ENCODE assay signal across 9 cellular contexts in the genomic region with DNA sequence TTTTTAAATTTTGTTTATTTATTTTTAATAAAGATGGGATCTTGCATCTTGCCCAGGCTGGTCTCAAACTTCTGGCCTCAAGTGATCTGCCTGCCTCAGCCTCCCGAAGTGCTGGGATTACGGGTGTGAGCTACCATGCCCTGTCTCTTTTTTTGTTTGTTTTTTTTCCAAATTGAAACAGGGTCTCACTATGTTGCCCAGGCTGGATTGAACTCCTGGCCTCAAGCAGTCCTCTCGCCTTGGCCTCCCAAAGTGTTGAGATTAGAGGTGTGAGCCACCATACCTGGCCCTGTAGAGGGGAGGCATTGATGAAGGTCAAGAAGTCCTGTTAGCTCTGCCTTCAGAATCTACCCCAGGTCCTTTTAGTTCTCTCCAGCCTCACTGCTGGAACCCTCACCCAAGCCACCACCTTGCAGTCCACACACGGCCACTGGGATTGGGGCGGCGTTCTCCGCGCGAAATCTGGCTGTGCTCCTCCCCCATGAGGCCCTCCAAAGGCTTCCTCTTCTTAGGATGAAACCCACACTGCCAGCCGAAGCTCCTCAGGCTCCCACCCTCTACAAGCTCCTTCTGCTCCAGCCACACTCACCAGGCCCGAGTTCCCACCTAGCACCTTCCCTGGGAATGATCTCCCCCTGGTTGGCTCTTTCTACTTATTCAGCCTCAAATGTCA. TPM values are rescaled to one million over a fixed set of nuclear protein-coding genes. Genes with fewer than 3 reads are reported as not detected.
DNase-seq lines count a peak whose midpoint lies in the region; ATAC-seq, FAIRE-seq and TF ChIP-seq lines count a peak whose summit lies in the region.
"Had no signal": no experiment of that assay in that cellular context is flagged by ENCODE, and none has a peak within 500 bp of the region (broad histone marks: within the 10 kb centered on the region; RNA-seq: fewer than 3 reads in every experiment).

No MANE protein-coding gene starts in this region.

- H3K4me1 ChIP-seq in colonic mucosa (peaks cover 33% of the 10 kb centered on the region), transverse colon (peaks cover 61 to 97% (median 95%) of the 10 kb centered on the region in 4 donors)

- no peak for ATAC-seq in activated CD8-positive, alpha-beta T cell treated with anti-CD3 and anti-CD28 coated beads, Interleukin-2, amount 10 ng/mL, durations not matched to agents 7 days and 5 days
- ATAC-seq in activated CD8-positive, alpha-beta T cell treated with anti-CD3 and anti-CD28 coated beads for 36 hours, result no peak
- no peak for ATAC-seq in HG03439 (IDR thresholded peaks at IDR 0.05; ENCODE audit: unreplicated experiment)
- ATAC-seq: esophagus mucosa had no signal

- peak overlapping the region; percentile 58 to 77 for H3K9ac ChIP-seq in colonic mucosa (ENCODE audit: low read depth in 2 of 2, low read length in 2 of 2)

- no peak for TF ChIP-seq EP300 in transverse colon (IDR thresholded peaks at IDR 0.05; ENCODE audit: low read depth)

- peaks cover 57% of the 10 kb centered on the region for H3K36me3 Mint-ChIP-seq in activated CD8-positive, alpha-beta T cell treated with anti-CD3 and anti-CD28 coated beads, Interleukin-2, amount 10 ng/mL, durations not matched to agents 7 days and 5 days (ENCODE audit: low read depth)
- peaks cover 22% of the 10 kb centered on the region for H3K36me3 Mint-ChIP-seq in activated CD8-positive, alpha-beta T cell treated with anti-CD3 and anti-CD28 coated beads for 36 hours (ENCODE audit: low read depth)
- H3K36me3 Mint-ChIP-seq in mesothelial cell of epicardium, result peaks cover 17% of the 10 kb centered on the region

- H3K4me1 Mint-ChIP-seq in activated CD8-positive, alpha-beta T cell treated with anti-CD3 and anti-CD28 coated beads, Interleukin-2, amount 10 ng/mL, durations not matched to agents 7 days and 5 days (ENCODE audit: low read depth), result peaks cover 99% of the 10 kb centered on the region
- H3K4me1 Mint-ChIP-seq in activated CD8-positive, alpha-beta T cell treated with anti-CD3 and anti-CD28 coated beads for 36 hours (ENCODE audit: low read depth), result peaks cover 70% of the 10 kb centered on the region
- peaks cover 59% of the 10 kb centered on the region for H3K4me1 Mint-ChIP-seq in mesothelial cell of epicardium

- CTCF ChIA-PET in activated CD8-positive, alpha-beta T cell treated with anti-CD3 and anti-CD28 coated beads, Interleukin-2, amount 10 ng/mL, durations not matched to agents 7 days and 5 days (lab: Charles Lee), result interaction anchor here (1.4 to 1.6 kb wide), 3 partner anchors 11 to 280 kb away, joined by 3 to 5 read pairs (median 3); a partner anchor contains a TSS
- CTCF ChIA-PET in activated CD8-positive, alpha-beta T cell treated with anti-CD3 and anti-CD28 coated beads for 36 hours (lab: Charles Lee), result interaction anchor here (1.9 kb wide), 1 partner anchor 47 kb away, joined by 8 read pairs; no protein-coding TSS in a partner anchor

- H3K9me3 ChIP-seq in colonic mucosa (no peaks in the 10 kb centered on the region), transverse colon (no peaks in the 10 kb centered on the region)

- TF ChIP-seq POLR2A in transverse colon (IDR thresholded peaks at IDR 0.05), result no peak

- H3K4me3 Mint-ChIP-seq in activated CD8-positive, alpha-beta T cell treated with anti-CD3 and anti-CD28 coated beads, Interleukin-2, amount 10 ng/mL, durations not matched to agents 7 days and 5 days, result no peak overlapping the region
- no peak overlapping the region for H3K4me3 Mint-ChIP-seq in activated CD8-positive, alpha-beta T cell treated with anti-CD3 and anti-CD28 coated beads for 36 hours
- no peak overlapping the region for H3K4me3 Mint-ChIP-seq in mesothelial cell of epicardium

- intact Hi-C loops in activated CD8-positive, alpha-beta T cell treated with anti-CD3 and anti-CD28 coated beads for 36 hours (cut with micrococcal nuclease), result no loop called here
- intact Hi-C loops in colonic mucosa (cut with DNase I), result loop anchor here (5.0 kb wide), 1 partner anchor 35 kb away; a partner anchor contains a TSS
- intact Hi-C loops in transverse colon (cut with DNase I; ENCODE audit: low total_unique reads), result no loop called here

- 95% methylated on average over 4 to 11 of the region's 11 CpGs for WGBS in transverse colon (ENCODE audit: low coverage in 1 of 2), 2 donors

- H3K9me3 Mint-ChIP-seq in activated CD8-positive, alpha-beta T cell treated with anti-CD3 and anti-CD28 coated beads, Interleukin-2, amount 10 ng/mL, durations not matched to agents 7 days and 5 days (ENCODE audit: insufficient read depth), result no peaks in the 10 kb centered on the region
- no peaks in the 10 kb centered on the region for H3K9me3 Mint-ChIP-seq in activated CD8-positive, alpha-beta T cell treated with anti-CD3 and anti-CD28 coated beads for 36 hours
- H3K9me3 Mint-ChIP-seq in mesothelial cell of epicardium, result peaks cover 1% of the 10 kb centered on the region

- H3K27ac Mint-ChIP-seq in activated CD8-positive, alpha-beta T cell treated with anti-CD3 and anti-CD28 coated beads, Interleukin-2, amount 10 ng/mL, durations not matched to agents 7 days and 5 days, result peak overlapping the region; percentile 79
- no peak overlapping the region for H3K27ac Mint-ChIP-seq in activated CD8-positive, alpha-beta T cell treated with anti-CD3 and anti-CD28 coated beads for 36 hours
- peak overlapping the region; percentile 100 for H3K27ac Mint-ChIP-seq in mesothelial cell of epicardium

- TF ChIP-seq CTCF in activated CD8-positive, alpha-beta T cell treated with anti-CD3 and anti-CD28 coated beads for 36 hours (IDR thresholded peaks at IDR 0.05), result no peak
- TF ChIP-seq CTCF in colonic mucosa (IDR thresholded peaks at IDR 0.05) (no peak), mesothelial cell of epicardium (IDR thresholded peaks at IDR 0.05; ENCODE audit: unreplicated experiment) (no peak), transverse colon (IDR thresholded peaks at IDR 0.05) (no peak)

- no peaks in the 10 kb centered on the region for H3K36me3 ChIP-seq in colonic mucosa
- H3K36me3 ChIP-seq in transverse colon, result no peaks in the 10 kb centered on the region

- POLR2A ChIA-PET in activated CD8-positive, alpha-beta T cell treated with anti-CD3 and anti-CD28 coated beads, Interleukin-2, amount 10 ng/mL, durations not matched to agents 7 days and 5 days (lab: Charles Lee), result interaction anchor here (0.8 to 1.1 kb wide), 3 partner anchors 8 to 26 kb away, joined by 3 read pairs; no protein-coding TSS in a partner anchor
- POLR2A ChIA-PET in activated CD8-positive, alpha-beta T cell treated with anti-CD3 and anti-CD28 coated beads for 36 hours (lab: Charles Lee), result interaction anchor here (2.5 kb wide), 1 partner anchor 26 kb away, joined by 7 read pairs; no protein-coding TSS in a partner anchor

- in situ Hi-C loops in transverse colon (cut with MboI; ENCODE audit: low pct_ligation_motif_present in 1 of 4, low pct_unique_long_range_greater_than_20kb in 1 of 4, low sequenced_read_pairs in 3 of 4), result no loop called here

- no peak for FAIRE-seq in frontal cortex (lab: Jason Lieb, UNC)

- no peaks in the 10 kb centered on the region for H3K27me3 ChIP-seq in colonic mucosa
- no peaks in the 10 kb centered on the region for H3K27me3 ChIP-seq in transverse colon

- DNase-seq in activated CD8-positive, alpha-beta T cell treated with anti-CD3 and anti-CD28 coated beads, Interleukin-2, amount 10 ng/mL, durations not matched to agents 7 days and 5 days, result no peak
- no peak for DNase-seq in activated CD8-positive, alpha-beta T cell treated with anti-CD3 and anti-CD28 coated beads for 36 hours
- DNase-seq in colonic mucosa, result no peak
- no peak for DNase-seq in mesothelial cell of epicardium (ENCODE audit: low spot score in 2 of 2, unreplicated experiment in 2 of 2)
- DNase-seq in transverse colon, result no peak
- no peak for DNase-seq in NCI-H774 (lab: John Stamatoyannopoulos, UW)
- no peak for DNase-seq in frontal cortex (ENCODE audit: low spot score in 2 of 2)

- H3K27me3 Mint-ChIP-seq in activated CD8-positive, alpha-beta T cell treated with anti-CD3 and anti-CD28 coated beads, Interleukin-2, amount 10 ng/mL, durations not matched to agents 7 days and 5 days (ENCODE audit: low read depth), result no peaks in the 10 kb centered on the region
- no peaks in the 10 kb centered on the region for H3K27me3 Mint-ChIP-seq in activated CD8-positive, alpha-beta T cell treated with anti-CD3 and anti-CD28 coated beads for 36 hours
- no peaks in the 10 kb centered on the region for H3K27me3 Mint-ChIP-seq in mesothelial cell of epicardium (ENCODE audit: low read depth)

- no peak overlapping the region for H3K4me3 ChIP-seq in colonic mucosa
- H3K4me3 ChIP-seq in transverse colon, result no peak overlapping the region

- H3K27ac ChIP-seq in colonic mucosa (peak overlapping the region; percentile 89), transverse colon (peak overlapping the region; percentile 87 to 94 (median 92))

RNA-seq across cellular contexts. Expression of a gene that starts 34.9 kb away (rescaled TPM):
- 100 to 1,000 TPM; 357 to 373 TPM for total RNA-seq in activated CD8-positive, alpha-beta T cell treated with anti-CD3 and anti-CD28 coated beads, Interleukin-2, amount 10 ng/mL, durations not matched to agents 7 days and 5 days
- 100 to 1,000 TPM; 183 to 189 TPM for total RNA-seq in activated CD8-positive, alpha-beta T cell treated with anti-CD3 and anti-CD28 coated beads for 36 hours
- total RNA-seq in colonic mucosa (1,000 to 10,000 TPM; 1,019 to 1,060 TPM), mesothelial cell of epicardium (452 to 469 TPM (median 460 TPM) in 3 replicates), transverse colon (1,000 to 10,000 TPM in 1 of 4 donors, 100 to 1,000 TPM in 3; 458 to 1,080 (median 723) TPM), frontal cortex (50.1 TPM)
